ENCODE assay signal across 17 cellular contexts in the genomic region with DNA sequence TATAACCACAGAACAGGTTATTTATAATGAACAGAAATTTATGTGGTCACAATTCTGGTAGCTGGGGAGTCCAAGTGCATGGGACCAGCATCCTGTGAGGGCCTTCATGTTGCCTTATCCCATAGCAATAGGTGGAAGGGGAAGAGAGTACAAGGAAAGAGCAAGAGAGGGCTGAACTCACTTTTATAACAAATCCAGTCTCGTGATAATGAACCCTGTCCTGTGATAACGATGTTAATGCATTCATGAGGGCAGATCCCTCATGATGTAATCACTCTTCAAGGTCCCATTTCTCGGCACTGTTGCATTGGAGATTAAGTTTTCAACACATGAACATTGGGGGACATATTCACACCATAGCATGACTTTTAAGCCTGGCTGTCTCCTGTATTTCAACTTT.
"Had no signal": no experiment of that assay in that cellular context is flagged by ENCODE, and none has a peak within 500 bp of the region (broad histone marks: within the 10 kb centered on the region; RNA-seq: fewer than 3 reads in every experiment).

No MANE protein-coding gene starts in this region.

- DNase-seq: activated CD4-positive, alpha-beta T cell treated with anti-CD3 and anti-CD28 coated beads for 1 hour; activated gamma-delta T cell; cortex of kidney; erythroblast; immature natural killer cell; lower lobe of right lung; small intestine; stimulated activated CD4-positive, alpha-beta T cell treated with anti-CD3 and anti-CD28 coated beads, Interleukin-15, amount 100 ng/mL, for 24 hours; stimulated activated CD4-positive, alpha-beta T cell treated with anti-CD3 and anti-CD28 coated beads, Interleukin-2, amount 100 ng/mL, for 48 hours; stimulated activated naive CD8-positive, alpha-beta T cell treated with anti-CD3 and anti-CD28 coated beads, Interleukin-15, amount 100 ng/mL, for 72 hours; upper lobe of left lung; WERI-Rb-1 had no signal

- H3K27me3 ChIP-seq: heart left ventricle, suprapubic skin, upper lobe of left lung had no signal

- H3K27ac ChIP-seq: lower lobe of right lung, prostate gland, suprapubic skin, upper lobe of left lung, WERI-Rb-1 had no signal

- H3K4me1 ChIP-seq: lower lobe of right lung, prostate gland, suprapubic skin had no signal

- H3K4me3 ChIP-seq: heart left ventricle, lower lobe of right lung, prostate gland, SK-N-MC, suprapubic skin, upper lobe of left lung had no signal

- H3K36me3 ChIP-seq: heart left ventricle, lower lobe of right lung, prostate gland, suprapubic skin, upper lobe of left lung, WERI-Rb-1 had no signal

- FAIRE-seq: frontal cortex, small intestine had no signal

- H3K9me3 ChIP-seq: lower lobe of right lung, prostate gland, suprapubic skin had no signal

- ATAC-seq: stimulated activated naive CD8-positive, alpha-beta T cell treated with anti-CD3 and anti-CD28 coated beads, Interleukin-15, amount 100 ng/mL, for 72 hours had no signal
